Comparison of ENCODE assay signal across 8 cellular contexts in the genomic region with DNA sequence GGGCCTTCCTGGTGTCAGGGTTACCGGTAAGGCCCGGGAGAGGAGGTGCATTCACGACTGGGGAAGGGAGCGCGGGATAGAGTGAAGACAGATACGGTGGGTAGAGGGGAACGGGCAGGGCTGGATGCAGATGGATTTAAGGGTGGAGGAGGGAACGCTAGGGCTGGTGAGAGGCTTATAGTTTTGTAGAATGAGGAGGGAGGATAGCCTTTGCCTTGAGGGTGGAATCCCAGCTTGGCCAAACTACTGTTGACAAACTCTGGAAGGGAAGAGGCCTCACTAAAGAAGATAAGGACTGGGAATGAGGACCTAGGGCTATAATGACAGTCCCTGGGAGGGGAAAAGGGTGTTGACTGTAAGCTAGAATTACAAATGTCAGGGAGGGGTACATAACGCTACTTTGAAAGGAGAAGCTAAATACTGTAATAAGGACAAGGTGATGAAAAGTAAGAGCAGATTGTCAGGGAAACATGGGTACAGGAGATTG. TPM values are rescaled to one million over a fixed set of nuclear protein-coding genes. Genes with fewer than 3 reads are reported as not detected.
DNase-seq lines count a peak whose midpoint lies in the region; ATAC-seq and TF ChIP-seq lines count a peak whose summit lies in the region.

No MANE protein-coding gene starts in this region.

- H3K4me1 Mint-ChIP-seq in MCF 10A (ENCODE audit: insufficient read depth, unreplicated experiment), result peaks cover 21% of the 10 kb centered on the region

- 2% methylated on average over 9 of the region's 9 CpGs for WGBS in liver

- no TSS peak for BruUV-seq in MCF 10A (replicated peaks; lab: Mats Ljungman, UMichigan)

- peak overlapping the region; percentile 86 for H3K4me3 Mint-ChIP-seq in MCF 10A (ENCODE audit: unreplicated experiment)

- intact Hi-C loops in MCF 10A (cut with micrococcal nuclease) (no loop called here), tibial artery (cut with DNase I; ENCODE audit: low total_unique reads) (no loop called here)

- peaks cover 6% of the 10 kb centered on the region for H3K27me3 Mint-ChIP-seq in MCF 10A (ENCODE audit: insufficient read depth, unreplicated experiment)

- H3K4me1 ChIP-seq in HUES6 (ENCODE audit: control insufficient read depth, insufficient read depth, low read length) (peaks cover 17% of the 10 kb centered on the region; the same call in 1 of the 2 replicates), liver (ENCODE audit: control insufficient read depth in 4 of 4, insufficient read depth in 4 of 4, low read length in 3 of 4) (peaks cover 2 to 25% (median 16%) of the 10 kb centered on the region in 4 donors), tibial artery (peaks cover 0 to 22% (median 10%) of the 10 kb centered on the region in 4 donors)

- no peak for TF ChIP-seq RAD21 in liver (IDR thresholded peaks at IDR 0.05)

- H3K9me3 Mint-ChIP-seq in MCF 10A (ENCODE audit: unreplicated experiment), result no peaks in the 10 kb centered on the region

- H3K4me3 ChIP-seq in HUES6 (ENCODE audit: low read depth, low read length) (peak overlapping the region; percentile 71), liver (ENCODE audit: low read depth in 1 of 3, low read length in 3 of 3) (peak overlapping the region; percentile 66 to 95 (median 94)), tibial artery (peak overlapping the region; percentile 87 to 97)

- H3K36me3 ChIP-seq in HUES6 (ENCODE audit: control insufficient read depth, insufficient read depth, low read length) (no peaks in the 10 kb centered on the region), liver (ENCODE audit: control insufficient read depth in 4 of 4, insufficient read depth in 3 of 4, low read depth in 1 of 4, low read length in 3 of 4) (no peaks in the 10 kb centered on the region), tibial artery (no peaks in the 10 kb centered on the region)

- H3K27me3 ChIP-seq in HUES6 (ENCODE audit: control insufficient read depth, insufficient read depth, low read length) (peaks cover 5% of the 10 kb centered on the region; the same call in 1 of the 2 replicates), liver (ENCODE audit: control insufficient read depth in 4 of 4, insufficient read depth in 4 of 4, low read length in 3 of 4) (no peaks in the 10 kb centered on the region), tibial artery (peaks cover 0 to 9% of the 10 kb centered on the region in 2 donors)

- peaks cover 7% of the 10 kb centered on the region for H3K36me3 Mint-ChIP-seq in MCF 10A (ENCODE audit: insufficient read depth, unreplicated experiment)

- TF ChIP-seq CTCF in MCF 10A (IDR thresholded peaks at IDR 0.05; ENCODE audit: unreplicated experiment) (no peak), liver (IDR thresholded peaks at IDR 0.05; ENCODE audit: low read depth, low read length, missing input control) (no peak), tibial artery (IDR thresholded peaks at IDR 0.05) (no peak)

- H3K9me3 ChIP-seq in HUES6 (ENCODE audit: control insufficient read depth, insufficient read depth, low read depth, low read length) (no peaks in the 10 kb centered on the region), liver (ENCODE audit: control insufficient read depth in 4 of 4, low read length in 3 of 4) (no peaks in the 10 kb centered on the region), tibial artery (no peaks in the 10 kb centered on the region)

- DNase-seq in EL, result peak; percentile 50
- DNase-seq in MCF 10A (ENCODE audit: unreplicated experiment), result no peak
- DNase-seq in tibial artery, result no peak
- no peak for DNase-seq in NCI-H1105 (lab: John Stamatoyannopoulos, UW)
- DNase-seq in stimulated activated CD4-positive, alpha-beta T cell treated with anti-CD3 and anti-CD28 coated beads, Interleukin-2, amount 100 ng/mL, for 24 hours, result no peak

- H3K9ac ChIP-seq in HUES6 (ENCODE audit: low read length), result peak overlapping the region; percentile 73
- peak overlapping the region; percentile 48 to 89 for H3K9ac ChIP-seq in liver (ENCODE audit: low read depth in 1 of 2, low read length in 2 of 2)

- CTCF ChIA-PET in MCF 10A (lab: Yijun Ruan, JAX), result interaction anchor here (0.5 to 1.1 kb wide), 7 partner anchors 67 to 993 kb away, joined by 3 to 5 read pairs (median 4); no protein-coding TSS in a partner anchor

- no peak overlapping the region for H3K27ac ChIP-seq in HUES6 (ENCODE audit: low read depth, low read length)
- peak overlapping the region; percentile 79 to 85 for H3K27ac ChIP-seq in liver (ENCODE audit: low read depth in 1 of 2, low read length in 2 of 2)
- H3K27ac ChIP-seq in tibial artery, result peak overlapping the region; percentile 88 to 94

- peak overlapping the region; percentile 91 for H3K27ac Mint-ChIP-seq in MCF 10A (ENCODE audit: low read depth, unreplicated experiment)

- POLR2A ChIA-PET in MCF 10A (lab: Yijun Ruan, JAX), result interaction anchor here (0.7 to 8.4 kb wide), 10 partner anchors 9 to 198 kb away, joined by 3 to 64 read pairs (median 5); no protein-coding TSS in a partner anchor

- ATAC-seq in GM21619 (IDR thresholded peaks at IDR 0.05; ENCODE audit: unreplicated experiment), result no peak

TF ChIP-seq in liver, 16 proteins besides CTCF, POLR2A, EP300 and RAD21:
- TF ChIP-seq SP1 (IDR thresholded peaks at IDR 0.05) (no peak), YY1 (IDR thresholded peaks at IDR 0.05) (no peak), GABPA (IDR thresholded peaks at IDR 0.05 in 1 of 2, conservative IDR thresholded peaks at IDR 0.05 in 1 of 2) (no peak), RXRA (IDR thresholded peaks at IDR 0.05) (no peak), FOXA1 (IDR thresholded peaks at IDR 0.05) (no peak), NR2F2 (IDR thresholded peaks at IDR 0.05) (no peak), JUND (IDR thresholded peaks at IDR 0.05) (no peak), EGR1 (IDR thresholded peaks at IDR 0.05; ENCODE audit: low read depth in 2 of 2) (no peak), HNF4A (conservative IDR thresholded peaks at IDR 0.05) (no peak), TAF1 (conservative IDR thresholded peaks at IDR 0.05) (no peak), FOXA2 (IDR thresholded peaks at IDR 0.05) (no peak), HNF4G (IDR thresholded peaks at IDR 0.05) (no peak)
- TF ChIP-seq, protein P1, sequence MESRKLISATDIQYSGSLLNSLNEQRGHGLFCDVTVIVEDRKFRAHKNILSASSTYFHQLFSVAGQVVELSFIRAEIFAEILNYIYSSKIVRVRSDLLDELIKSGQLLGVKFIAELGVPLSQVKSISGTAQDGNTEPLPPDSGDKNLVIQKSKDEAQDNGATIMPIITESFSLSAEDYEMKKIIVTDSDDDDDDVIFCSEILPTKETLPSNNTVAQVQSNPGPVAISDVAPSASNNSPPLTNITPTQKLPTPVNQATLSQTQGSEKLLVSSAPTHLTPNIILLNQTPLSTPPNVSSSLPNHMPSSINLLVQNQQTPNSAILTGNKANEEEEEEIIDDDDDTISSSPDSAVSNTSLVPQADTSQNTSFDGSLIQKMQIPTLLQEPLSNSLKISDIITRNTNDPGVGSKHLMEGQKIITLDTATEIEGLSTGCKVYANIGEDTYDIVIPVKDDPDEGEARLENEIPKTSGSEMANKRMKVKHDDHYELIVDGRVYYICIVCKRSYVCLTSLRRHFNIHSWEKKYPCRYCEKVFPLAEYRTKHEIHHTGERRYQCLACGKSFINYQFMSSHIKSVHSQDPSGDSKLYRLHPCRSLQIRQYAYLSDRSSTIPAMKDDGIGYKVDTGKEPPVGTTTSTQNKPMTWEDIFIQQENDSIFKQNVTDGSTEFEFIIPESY (IDR thresholded peaks at IDR 0.05), result no peak
- TF ChIP-seq, protein P2, sequence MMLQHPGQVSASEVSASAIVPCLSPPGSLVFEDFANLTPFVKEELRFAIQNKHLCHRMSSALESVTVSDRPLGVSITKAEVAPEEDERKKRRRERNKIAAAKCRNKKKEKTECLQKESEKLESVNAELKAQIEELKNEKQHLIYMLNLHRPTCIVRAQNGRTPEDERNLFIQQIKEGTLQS (IDR thresholded peaks at IDR 0.05), result no peak
- TF ChIP-seq, protein P3, sequence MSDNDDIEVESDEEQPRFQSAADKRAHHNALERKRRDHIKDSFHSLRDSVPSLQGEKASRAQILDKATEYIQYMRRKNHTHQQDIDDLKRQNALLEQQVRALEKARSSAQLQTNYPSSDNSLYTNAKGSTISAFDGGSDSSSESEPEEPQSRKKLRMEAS (IDR thresholded peaks at IDR 0.05), result no peak
- TF ChIP-seq, protein P4, sequence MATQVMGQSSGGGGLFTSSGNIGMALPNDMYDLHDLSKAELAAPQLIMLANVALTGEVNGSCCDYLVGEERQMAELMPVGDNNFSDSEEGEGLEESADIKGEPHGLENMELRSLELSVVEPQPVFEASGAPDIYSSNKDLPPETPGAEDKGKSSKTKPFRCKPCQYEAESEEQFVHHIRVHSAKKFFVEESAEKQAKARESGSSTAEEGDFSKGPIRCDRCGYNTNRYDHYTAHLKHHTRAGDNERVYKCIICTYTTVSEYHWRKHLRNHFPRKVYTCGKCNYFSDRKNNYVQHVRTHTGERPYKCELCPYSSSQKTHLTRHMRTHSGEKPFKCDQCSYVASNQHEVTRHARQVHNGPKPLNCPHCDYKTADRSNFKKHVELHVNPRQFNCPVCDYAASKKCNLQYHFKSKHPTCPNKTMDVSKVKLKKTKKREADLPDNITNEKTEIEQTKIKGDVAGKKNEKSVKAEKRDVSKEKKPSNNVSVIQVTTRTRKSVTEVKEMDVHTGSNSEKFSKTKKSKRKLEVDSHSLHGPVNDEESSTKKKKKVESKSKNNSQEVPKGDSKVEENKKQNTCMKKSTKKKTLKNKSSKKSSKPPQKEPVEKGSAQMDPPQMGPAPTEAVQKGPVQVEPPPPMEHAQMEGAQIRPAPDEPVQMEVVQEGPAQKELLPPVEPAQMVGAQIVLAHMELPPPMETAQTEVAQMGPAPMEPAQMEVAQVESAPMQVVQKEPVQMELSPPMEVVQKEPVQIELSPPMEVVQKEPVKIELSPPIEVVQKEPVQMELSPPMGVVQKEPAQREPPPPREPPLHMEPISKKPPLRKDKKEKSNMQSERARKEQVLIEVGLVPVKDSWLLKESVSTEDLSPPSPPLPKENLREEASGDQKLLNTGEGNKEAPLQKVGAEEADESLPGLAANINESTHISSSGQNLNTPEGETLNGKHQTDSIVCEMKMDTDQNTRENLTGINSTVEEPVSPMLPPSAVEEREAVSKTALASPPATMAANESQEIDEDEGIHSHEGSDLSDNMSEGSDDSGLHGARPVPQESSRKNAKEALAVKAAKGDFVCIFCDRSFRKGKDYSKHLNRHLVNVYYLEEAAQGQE (IDR thresholded peaks at IDR 0.05), result no peak

RNA-seq across cellular contexts. Expression of a gene that starts 0.7 kb away (rescaled TPM):
- total RNA-seq in MCF 10A (2022), result 19.4 and 25.2 TPM in 2 replicates
- total RNA-seq in liver, result 10 to 100 TPM in 1 of 2 donors, 1 to 10 TPM in 1; 5.5 to 28.2 TPM
- 1 to 10 TPM; 2.7 to 6.2 TPM for polyA plus RNA-seq in liver
